Comparison of ENCODE assay signal across 1 cellular context in the genomic region with DNA sequence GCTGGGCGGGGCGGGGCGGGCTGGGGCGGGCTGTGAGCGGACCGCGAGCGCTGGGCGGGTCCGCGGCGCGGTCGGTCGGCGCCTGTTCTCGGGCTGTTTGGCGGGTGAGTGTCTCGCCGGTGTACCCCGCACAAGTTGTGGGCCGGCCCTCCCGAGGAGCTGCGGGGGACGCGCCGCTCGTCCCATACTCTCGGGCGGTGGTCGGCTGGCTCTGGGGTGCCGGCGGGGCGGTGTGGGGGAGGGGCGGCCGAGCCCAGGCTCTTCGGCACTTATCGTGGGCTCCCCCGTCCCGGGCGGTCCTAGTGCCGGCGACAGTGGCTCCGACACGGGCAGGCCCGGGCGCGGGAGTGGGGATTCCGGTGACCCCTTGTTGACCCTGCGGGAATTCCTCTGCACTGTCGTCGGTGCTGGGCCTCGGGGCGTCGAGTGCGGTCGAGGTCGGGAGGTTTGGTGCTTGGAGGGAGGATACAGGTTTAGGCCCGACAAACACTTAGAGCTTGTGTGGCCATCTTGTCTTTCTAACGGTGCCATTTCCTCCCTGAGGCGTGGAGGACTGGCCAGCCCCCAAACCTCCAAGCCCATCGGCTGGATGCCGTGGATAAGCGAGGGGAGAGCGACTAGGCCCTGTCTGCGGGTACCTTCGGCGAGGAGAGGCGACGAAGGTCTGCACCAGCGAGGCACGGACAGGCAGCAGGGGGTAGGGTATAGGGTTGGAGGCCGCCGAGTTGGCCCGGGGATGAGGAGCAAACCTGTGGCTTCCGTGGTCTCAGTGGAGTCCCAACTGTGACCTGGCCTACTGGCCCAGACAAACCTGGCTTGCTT.
TF ChIP-seq lines count a peak whose summit lies in the region.

A gene (plus strand): TSS at position 47 of the 822 bp plus-strand sequence. CDS start 8,308 bp downstream, outside the sequence.

TF ChIP-seq in GM12878, 131 proteins besides CTCF, POLR2A, EP300 and RAD21 (continued from another document):
- peak; percentile 61 for TF ChIP-seq NR2F1 (conservative IDR thresholded peaks at IDR 0.05)
- peak; percentile 67; the same call in 1 of the 2 replicates for TF ChIP-seq ZNF207 (IDR thresholded peaks at IDR 0.05; ENCODE audit: borderline replicate concordance)
- TF ChIP-seq ZBED1 (IDR thresholded peaks at IDR 0.05; ENCODE audit: borderline replicate concordance): peak; percentile 69; the same call in 1 of the 2 replicates
- peak; percentile 56 for TF ChIP-seq HCFC1 (IDR thresholded peaks at IDR 0.05; ENCODE audit: low read length)
- TF ChIP-seq GATAD2B (conservative IDR thresholded peaks at IDR 0.05; ENCODE audit: low read depth): peak; percentile 85
- TF ChIP-seq RB1 (IDR thresholded peaks at IDR 0.05; ENCODE audit: borderline replicate concordance): peak; percentile 76; the same call in 1 of the 2 replicates
- TF ChIP-seq KDM1A (IDR thresholded peaks at IDR 0.05; ENCODE audit: borderline replicate concordance): no peak
- TF ChIP-seq EGR1 (IDR thresholded peaks at IDR 0.05; ENCODE audit: borderline replicate concordance in 1 of 2, low read depth in 2 of 2, low read length in 2 of 2): peak in 1 of 2 experiments; percentile 69; a peak in 1 of 3 replicates
- TF ChIP-seq, protein P1, sequence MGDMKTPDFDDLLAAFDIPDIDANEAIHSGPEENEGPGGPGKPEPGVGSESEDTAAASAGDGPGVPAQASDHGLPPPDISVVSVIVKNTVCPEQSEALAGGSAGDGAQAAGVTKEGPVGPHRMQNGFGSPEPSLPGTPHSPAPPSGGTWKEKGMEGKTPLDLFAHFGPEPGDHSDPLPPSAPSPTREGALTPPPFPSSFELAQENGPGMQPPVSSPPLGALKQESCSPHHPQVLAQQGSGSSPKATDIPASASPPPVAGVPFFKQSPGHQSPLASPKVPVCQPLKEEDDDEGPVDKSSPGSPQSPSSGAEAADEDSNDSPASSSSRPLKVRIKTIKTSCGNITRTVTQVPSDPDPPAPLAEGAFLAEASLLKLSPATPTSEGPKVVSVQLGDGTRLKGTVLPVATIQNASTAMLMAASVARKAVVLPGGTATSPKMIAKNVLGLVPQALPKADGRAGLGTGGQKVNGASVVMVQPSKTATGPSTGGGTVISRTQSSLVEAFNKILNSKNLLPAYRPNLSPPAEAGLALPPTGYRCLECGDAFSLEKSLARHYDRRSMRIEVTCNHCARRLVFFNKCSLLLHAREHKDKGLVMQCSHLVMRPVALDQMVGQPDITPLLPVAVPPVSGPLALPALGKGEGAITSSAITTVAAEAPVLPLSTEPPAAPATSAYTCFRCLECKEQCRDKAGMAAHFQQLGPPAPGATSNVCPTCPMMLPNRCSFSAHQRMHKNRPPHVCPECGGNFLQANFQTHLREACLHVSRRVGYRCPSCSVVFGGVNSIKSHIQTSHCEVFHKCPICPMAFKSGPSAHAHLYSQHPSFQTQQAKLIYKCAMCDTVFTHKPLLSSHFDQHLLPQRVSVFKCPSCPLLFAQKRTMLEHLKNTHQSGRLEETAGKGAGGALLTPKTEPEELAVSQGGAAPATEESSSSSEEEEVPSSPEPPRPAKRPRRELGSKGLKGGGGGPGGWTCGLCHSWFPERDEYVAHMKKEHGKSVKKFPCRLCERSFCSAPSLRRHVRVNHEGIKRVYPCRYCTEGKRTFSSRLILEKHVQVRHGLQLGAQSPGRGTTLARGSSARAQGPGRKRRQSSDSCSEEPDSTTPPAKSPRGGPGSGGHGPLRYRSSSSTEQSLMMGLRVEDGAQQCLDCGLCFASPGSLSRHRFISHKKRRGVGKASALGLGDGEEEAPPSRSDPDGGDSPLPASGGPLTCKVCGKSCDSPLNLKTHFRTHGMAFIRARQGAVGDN (IDR thresholded peaks at IDR 0.05): 0 out of 2 replicates have a peak, but pooled peaks have one; percentile 29
